Comparison of ENCODE assay signal across 1 cellular context in genomic region chr7:137958593-137959431, GRCh38.
TF ChIP-seq lines count a peak whose summit lies in the region.

No MANE protein-coding gene starts in this region.

TF ChIP-seq in K562, 482 proteins besides CTCF, POLR2A, EP300 and RAD21 (continued from another document and continues in another):
- TF ChIP-seq NFYB (IDR thresholded peaks at IDR 0.05; ENCODE audit: extremely low read depth, insufficient read length) (no peak), ZBTB34 (CRISPR knock-in tag; IDR thresholded peaks at IDR 0.05) (no peak), CBX2 (IDR thresholded peaks at IDR 0.05; ENCODE audit: insufficient read depth, low read length, poor library complexity, severe bottlenecking) (no peak), PHF8 (IDR thresholded peaks at IDR 0.05; ENCODE audit: borderline replicate concordance, low read length) (no peak), ZBTB11 (CRISPR knock-in tag; IDR thresholded peaks at IDR 0.05) (peak in 1 of 3 experiments; percentile 44; a peak in 1 of 6 replicates), ZNF589 (CRISPR knock-in tag; IDR thresholded peaks at IDR 0.05; ENCODE audit: low read depth) (no peak), PKNOX1 (IDR thresholded peaks at IDR 0.05) (peak; percentile 6; the same call in 1 of the 2 replicates), C11orf30 (IDR thresholded peaks at IDR 0.05; ENCODE audit: low read depth) (peak; percentile 88), CEBPG (CRISPR knock-in tag; IDR thresholded peaks at IDR 0.05) (peak; percentile 55; the same call in 1 of the 2 replicates), CEBPG (tag; conservative IDR thresholded peaks at IDR 0.05 in 1 of 2, IDR thresholded peaks at IDR 0.05 in 1 of 2) (peak in 1 of 2 experiments; percentile 12; a peak in 1 of 4 replicates), TEAD1 (CRISPR knock-in tag; IDR thresholded peaks at IDR 0.05) (peak in 1 of 2 experiments; percentile 56; a peak in 1 of 4 replicates), FOSL1 (tag; conservative IDR thresholded peaks at IDR 0.05) (peak; percentile 36), TAF9B (IDR thresholded peaks at IDR 0.05; ENCODE audit: partially characterized antibody) (no peak), ZNF518B (CRISPR knock-in tag; IDR thresholded peaks at IDR 0.05) (no peak), ZNF584 (CRISPR knock-in tag; IDR thresholded peaks at IDR 0.05; ENCODE audit: low read depth) (0 out of 2 replicates have a peak, but pooled peaks have one; percentile 53), ARNT (IDR thresholded peaks at IDR 0.05) (no peak), ATF7 (IDR thresholded peaks at IDR 0.05) (peak; percentile 66), GATA2 (CRISPR knock-in tag; IDR thresholded peaks at IDR 0.05) (no peak), SIX5 (IDR thresholded peaks at IDR 0.05; ENCODE audit: borderline replicate concordance in 1 of 2, insufficient read depth in 1 of 2, low read depth in 1 of 2, low read length in 2 of 2) (no peak), CXXC5 (CRISPR knock-in tag; IDR thresholded peaks at IDR 0.05) (peak; percentile 28; the same call in 1 of the 2 replicates), POLR2G (IDR thresholded peaks at IDR 0.05; ENCODE audit: low read depth, low read length) (no peak), MCM5 (IDR thresholded peaks at IDR 0.05; ENCODE audit: low read depth) (no peak), HNRNPH1 (optimal IDR thresholded peaks at IDR 0.05; ENCODE audit: low read depth, low read length) (no peak), FOXJ2 (tag; IDR thresholded peaks at IDR 0.05) (peak; percentile 52; the same call in 1 of the 2 replicates), ZEB2 (IDR thresholded peaks at IDR 0.05) (peak; percentile 91), MNT (conservative IDR thresholded peaks at IDR 0.05) (0 out of 4 replicates have a peak, but pooled peaks of 1 of the 2 experiments have one; percentile 24), BACH1 (tag; IDR thresholded peaks at IDR 0.05) (peak; percentile 74), ZNF316 (IDR thresholded peaks at IDR 0.05) (peak; percentile 85)
- TF ChIP-seq, protein P1, sequence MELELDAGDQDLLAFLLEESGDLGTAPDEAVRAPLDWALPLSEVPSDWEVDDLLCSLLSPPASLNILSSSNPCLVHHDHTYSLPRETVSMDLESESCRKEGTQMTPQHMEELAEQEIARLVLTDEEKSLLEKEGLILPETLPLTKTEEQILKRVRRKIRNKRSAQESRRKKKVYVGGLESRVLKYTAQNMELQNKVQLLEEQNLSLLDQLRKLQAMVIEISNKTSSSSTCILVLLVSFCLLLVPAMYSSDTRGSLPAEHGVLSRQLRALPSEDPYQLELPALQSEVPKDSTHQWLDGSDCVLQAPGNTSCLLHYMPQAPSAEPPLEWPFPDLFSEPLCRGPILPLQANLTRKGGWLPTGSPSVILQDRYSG (tag; conservative IDR thresholded peaks at IDR 0.05; ENCODE audit: low read depth) = 0 out of 2 replicates have a peak, but pooled peaks have one; percentile 25
- TF ChIP-seq, protein P2, sequence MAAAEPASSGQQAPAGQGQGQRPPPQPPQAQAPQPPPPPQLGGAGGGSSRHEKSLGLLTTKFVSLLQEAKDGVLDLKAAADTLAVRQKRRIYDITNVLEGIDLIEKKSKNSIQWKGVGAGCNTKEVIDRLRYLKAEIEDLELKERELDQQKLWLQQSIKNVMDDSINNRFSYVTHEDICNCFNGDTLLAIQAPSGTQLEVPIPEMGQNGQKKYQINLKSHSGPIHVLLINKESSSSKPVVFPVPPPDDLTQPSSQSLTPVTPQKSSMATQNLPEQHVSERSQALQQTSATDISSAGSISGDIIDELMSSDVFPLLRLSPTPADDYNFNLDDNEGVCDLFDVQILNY (CRISPR knock-in tag; IDR thresholded peaks at IDR 0.05) = 0 out of 2 replicates have a peak, but pooled peaks have one; percentile 29
- TF ChIP-seq, protein P3, sequence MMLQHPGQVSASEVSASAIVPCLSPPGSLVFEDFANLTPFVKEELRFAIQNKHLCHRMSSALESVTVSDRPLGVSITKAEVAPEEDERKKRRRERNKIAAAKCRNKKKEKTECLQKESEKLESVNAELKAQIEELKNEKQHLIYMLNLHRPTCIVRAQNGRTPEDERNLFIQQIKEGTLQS (IDR thresholded peaks at IDR 0.05) = peak; percentile 63
- TF ChIP-seq, protein P3 (CRISPR knock-in tag; conservative IDR thresholded peaks at IDR 0.05) = no peak
- TF ChIP-seq, protein P4, sequence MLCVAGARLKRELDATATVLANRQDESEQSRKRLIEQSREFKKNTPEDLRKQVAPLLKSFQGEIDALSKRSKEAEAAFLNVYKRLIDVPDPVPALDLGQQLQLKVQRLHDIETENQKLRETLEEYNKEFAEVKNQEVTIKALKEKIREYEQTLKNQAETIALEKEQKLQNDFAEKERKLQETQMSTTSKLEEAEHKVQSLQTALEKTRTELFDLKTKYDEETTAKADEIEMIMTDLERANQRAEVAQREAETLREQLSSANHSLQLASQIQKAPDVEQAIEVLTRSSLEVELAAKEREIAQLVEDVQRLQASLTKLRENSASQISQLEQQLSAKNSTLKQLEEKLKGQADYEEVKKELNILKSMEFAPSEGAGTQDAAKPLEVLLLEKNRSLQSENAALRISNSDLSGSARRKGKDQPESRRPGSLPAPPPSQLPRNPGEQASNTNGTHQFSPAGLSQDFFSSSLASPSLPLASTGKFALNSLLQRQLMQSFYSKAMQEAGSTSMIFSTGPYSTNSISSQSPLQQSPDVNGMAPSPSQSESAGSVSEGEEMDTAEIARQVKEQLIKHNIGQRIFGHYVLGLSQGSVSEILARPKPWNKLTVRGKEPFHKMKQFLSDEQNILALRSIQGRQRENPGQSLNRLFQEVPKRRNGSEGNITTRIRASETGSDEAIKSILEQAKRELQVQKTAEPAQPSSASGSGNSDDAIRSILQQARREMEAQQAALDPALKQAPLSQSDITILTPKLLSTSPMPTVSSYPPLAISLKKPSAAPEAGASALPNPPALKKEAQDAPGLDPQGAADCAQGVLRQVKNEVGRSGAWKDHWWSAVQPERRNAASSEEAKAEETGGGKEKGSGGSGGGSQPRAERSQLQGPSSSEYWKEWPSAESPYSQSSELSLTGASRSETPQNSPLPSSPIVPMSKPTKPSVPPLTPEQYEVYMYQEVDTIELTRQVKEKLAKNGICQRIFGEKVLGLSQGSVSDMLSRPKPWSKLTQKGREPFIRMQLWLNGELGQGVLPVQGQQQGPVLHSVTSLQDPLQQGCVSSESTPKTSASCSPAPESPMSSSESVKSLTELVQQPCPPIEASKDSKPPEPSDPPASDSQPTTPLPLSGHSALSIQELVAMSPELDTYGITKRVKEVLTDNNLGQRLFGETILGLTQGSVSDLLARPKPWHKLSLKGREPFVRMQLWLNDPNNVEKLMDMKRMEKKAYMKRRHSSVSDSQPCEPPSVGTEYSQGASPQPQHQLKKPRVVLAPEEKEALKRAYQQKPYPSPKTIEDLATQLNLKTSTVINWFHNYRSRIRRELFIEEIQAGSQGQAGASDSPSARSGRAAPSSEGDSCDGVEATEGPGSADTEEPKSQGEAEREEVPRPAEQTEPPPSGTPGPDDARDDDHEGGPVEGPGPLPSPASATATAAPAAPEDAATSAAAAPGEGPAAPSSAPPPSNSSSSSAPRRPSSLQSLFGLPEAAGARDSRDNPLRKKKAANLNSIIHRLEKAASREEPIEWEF (CRISPR knock-in tag; IDR thresholded peaks at IDR 0.05) = no peak
- TF ChIP-seq, protein P5, sequence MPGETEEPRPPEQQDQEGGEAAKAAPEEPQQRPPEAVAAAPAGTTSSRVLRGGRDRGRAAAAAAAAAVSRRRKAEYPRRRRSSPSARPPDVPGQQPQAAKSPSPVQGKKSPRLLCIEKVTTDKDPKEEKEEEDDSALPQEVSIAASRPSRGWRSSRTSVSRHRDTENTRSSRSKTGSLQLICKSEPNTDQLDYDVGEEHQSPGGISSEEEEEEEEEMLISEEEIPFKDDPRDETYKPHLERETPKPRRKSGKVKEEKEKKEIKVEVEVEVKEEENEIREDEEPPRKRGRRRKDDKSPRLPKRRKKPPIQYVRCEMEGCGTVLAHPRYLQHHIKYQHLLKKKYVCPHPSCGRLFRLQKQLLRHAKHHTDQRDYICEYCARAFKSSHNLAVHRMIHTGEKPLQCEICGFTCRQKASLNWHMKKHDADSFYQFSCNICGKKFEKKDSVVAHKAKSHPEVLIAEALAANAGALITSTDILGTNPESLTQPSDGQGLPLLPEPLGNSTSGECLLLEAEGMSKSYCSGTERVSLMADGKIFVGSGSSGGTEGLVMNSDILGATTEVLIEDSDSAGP (CRISPR knock-in tag; IDR thresholded peaks at IDR 0.05) = 0 out of 2 replicates have a peak, but pooled peaks have one; percentile 51
